ENCODE assay signal across 1 cellular context in genomic region chr17:34368455-34369195, GRCh38.
TF ChIP-seq lines count a peak whose summit lies in the region.

No MANE protein-coding gene starts in this region.

TF ChIP-seq in GM23338, 12 proteins besides CTCF, POLR2A, EP300 and RAD21 (continued from another document):
- TF ChIP-seq NANOG (IDR thresholded peaks at IDR 0.05; ENCODE audit: borderline replicate concordance) (no peak), STAT1 (IDR thresholded peaks at IDR 0.05; ENCODE audit: unreplicated experiment) (no peak), JUNB (IDR thresholded peaks at IDR 0.05; ENCODE audit: unreplicated experiment) (no peak), ETS1 (IDR thresholded peaks at IDR 0.05) (no peak), ZNF331 (CRISPR knock-in tag; IDR thresholded peaks at IDR 0.05; ENCODE audit: low read depth) (no peak)
- TF ChIP-seq, protein P1, sequence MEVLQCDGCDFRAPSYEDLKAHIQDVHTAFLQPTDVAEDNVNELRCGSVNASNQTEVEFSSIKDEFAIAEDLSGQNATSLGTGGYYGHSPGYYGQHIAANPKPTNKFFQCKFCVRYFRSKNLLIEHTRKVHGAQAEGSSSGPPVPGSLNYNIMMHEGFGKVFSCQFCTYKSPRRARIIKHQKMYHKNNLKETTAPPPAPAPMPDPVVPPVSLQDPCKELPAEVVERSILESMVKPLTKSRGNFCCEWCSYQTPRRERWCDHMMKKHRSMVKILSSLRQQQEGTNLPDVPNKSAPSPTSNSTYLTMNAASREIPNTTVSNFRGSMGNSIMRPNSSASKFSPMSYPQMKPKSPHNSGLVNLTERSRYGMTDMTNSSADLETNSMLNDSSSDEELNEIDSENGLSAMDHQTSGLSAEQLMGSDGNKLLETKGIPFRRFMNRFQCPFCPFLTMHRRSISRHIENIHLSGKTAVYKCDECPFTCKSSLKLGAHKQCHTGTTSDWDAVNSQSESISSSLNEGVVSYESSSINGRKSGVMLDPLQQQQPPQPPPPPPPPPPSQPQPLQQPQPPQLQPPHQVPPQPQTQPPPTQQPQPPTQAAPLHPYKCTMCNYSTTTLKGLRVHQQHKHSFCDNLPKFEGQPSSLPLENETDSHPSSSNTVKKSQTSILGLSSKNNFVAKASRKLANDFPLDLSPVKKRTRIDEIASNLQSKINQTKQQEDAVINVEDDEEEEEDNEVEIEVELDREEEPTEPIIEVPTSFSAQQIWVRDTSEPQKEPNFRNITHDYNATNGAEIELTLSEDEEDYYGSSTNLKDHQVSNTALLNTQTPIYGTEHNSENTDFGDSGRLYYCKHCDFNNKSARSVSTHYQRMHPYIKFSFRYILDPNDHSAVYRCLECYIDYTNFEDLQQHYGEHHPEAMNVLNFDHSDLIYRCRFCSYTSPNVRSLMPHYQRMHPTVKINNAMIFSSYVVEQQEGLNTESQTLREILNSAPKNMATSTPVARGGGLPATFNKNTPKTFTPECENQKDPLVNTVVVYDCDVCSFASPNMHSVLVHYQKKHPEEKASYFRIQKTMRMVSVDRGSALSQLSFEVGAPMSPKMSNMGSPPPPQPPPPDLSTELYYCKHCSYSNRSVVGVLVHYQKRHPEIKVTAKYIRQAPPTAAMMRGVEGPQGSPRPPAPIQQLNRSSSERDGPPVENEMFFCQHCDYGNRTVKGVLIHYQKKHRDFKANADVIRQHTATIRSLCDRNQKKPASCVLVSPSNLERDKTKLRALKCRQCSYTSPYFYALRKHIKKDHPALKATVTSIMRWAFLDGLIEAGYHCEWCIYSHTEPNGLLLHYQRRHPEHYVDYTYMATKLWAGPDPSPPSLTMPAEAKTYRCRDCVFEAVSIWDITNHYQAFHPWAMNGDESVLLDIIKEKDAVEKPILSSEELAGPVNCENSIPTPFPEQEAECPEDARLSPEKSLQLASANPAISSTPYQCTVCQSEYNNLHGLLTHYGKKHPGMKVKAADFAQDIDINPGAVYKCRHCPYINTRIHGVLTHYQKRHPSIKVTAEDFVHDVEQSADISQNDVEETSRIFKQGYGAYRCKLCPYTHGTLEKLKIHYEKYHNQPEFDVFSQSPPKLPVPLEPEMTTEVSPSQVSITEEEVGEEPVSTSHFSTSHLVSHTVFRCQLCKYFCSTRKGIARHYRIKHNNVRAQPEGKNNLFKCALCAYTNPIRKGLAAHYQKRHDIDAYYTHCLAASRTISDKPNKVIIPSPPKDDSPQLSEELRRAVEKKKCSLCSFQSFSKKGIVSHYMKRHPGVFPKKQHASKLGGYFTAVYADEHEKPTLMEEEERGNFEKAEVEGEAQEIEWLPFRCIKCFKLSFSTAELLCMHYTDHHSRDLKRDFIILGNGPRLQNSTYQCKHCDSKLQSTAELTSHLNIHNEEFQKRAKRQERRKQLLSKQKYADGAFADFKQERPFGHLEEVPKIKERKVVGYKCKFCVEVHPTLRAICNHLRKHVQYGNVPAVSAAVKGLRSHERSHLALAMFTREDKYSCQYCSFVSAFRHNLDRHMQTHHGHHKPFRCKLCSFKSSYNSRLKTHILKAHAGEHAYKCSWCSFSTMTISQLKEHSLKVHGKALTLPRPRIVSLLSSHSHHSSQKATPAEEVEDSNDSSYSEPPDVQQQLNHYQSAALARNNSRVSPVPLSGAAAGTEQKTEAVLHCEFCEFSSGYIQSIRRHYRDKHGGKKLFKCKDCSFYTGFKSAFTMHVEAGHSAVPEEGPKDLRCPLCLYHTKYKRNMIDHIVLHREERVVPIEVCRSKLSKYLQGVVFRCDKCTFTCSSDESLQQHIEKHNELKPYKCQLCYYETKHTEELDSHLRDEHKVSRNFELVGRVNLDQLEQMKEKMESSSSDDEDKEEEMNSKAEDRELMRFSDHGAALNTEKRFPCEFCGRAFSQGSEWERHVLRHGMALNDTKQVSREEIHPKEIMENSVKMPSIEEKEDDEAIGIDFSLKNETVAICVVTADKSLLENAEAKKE (CRISPR knock-in tag; IDR thresholded peaks at IDR 0.05) = no peak
